27 cellular contexts compared by ENCODE assay signal in genomic region chr7:121610243-121610642, GRCh38.
DNase-seq lines count a peak whose midpoint lies in the region; ATAC-seq and TF ChIP-seq lines count a peak whose summit lies in the region.
"Had no signal": no experiment of that assay in that cellular context is flagged by ENCODE, and none has a peak within 500 bp of the region (broad histone marks: within the 10 kb centered on the region; RNA-seq: fewer than 3 reads in every experiment).

No MANE protein-coding gene starts in this region.

- H3K4me1 ChIP-seq in left ventricle myocardium inferior = peaks cover 5% of the 10 kb centered on the region
- H3K4me1 ChIP-seq: testis had no signal

- TF ChIP-seq CTCF in left ventricle myocardium inferior (IDR thresholded peaks at IDR 0.05; ENCODE audit: borderline replicate concordance) = no peak

- no peaks in the 10 kb centered on the region for H3K36me3 ChIP-seq in left ventricle myocardium inferior
- H3K36me3 ChIP-seq: pancreas, sigmoid colon, uterus had no signal

- intact Hi-C loops in left ventricle myocardium inferior (cut with micrococcal nuclease) (no loop called here), sciatic nerve (cut with DNase I) (no loop called here)

- H3K4me3 ChIP-seq in left ventricle myocardium inferior = no peak overlapping the region
- H3K4me3 ChIP-seq: dorsolateral prefrontal cortex, pancreas, sigmoid colon, testis, uterus had no signal

- DNase-seq in LHCN-M2 (ENCODE audit: low read depth) = peak; percentile 78
- peak; percentile 47 for DNase-seq in NCI-H69 (lab: John Stamatoyannopoulos, UW)
- DNase-seq in left ventricle myocardium inferior = no peak
- no peak for DNase-seq in sciatic nerve (ENCODE audit: low spot score)
- DNase-seq in Ammon's horn (ENCODE audit: low spot score) = no peak
- no peak for DNase-seq in H4 (ENCODE audit: low spot score)
- DNase-seq: activated CD4-positive, alpha-beta T cell treated with anti-CD3 and anti-CD28 coated beads for 4 hours; activated T-cell treated with anti-CD3 and anti-CD28 coated beads for 4 hours; CD4-positive, CD25-positive, alpha-beta regulatory T cell; cerebellar nuclear complex; dorsolateral prefrontal cortex; islet precursor cell; KBM-7; NCI-H1048; NCI-H1930; NCI-H2227 treated with DMSO at 0.1 percent for 48 hours; nephron progenitor cell; pancreas; sigmoid colon; stimulated activated CD4-positive, alpha-beta T cell treated with anti-CD3 and anti-CD28 coated beads, Interleukin-15, amount 100 ng/mL, for 24 hours; stimulated activated naive CD4-positive, alpha-beta T cell; T-helper 2 cell; testis; uterus had no signal

- peak; percentile 22 for ATAC-seq in sciatic nerve
- no peak for ATAC-seq in HG03469 (IDR thresholded peaks at IDR 0.05; ENCODE audit: unreplicated experiment)
- ATAC-seq: HCT116, SK-N-SH treated with all-trans-retinoic acid at 6 μM for 48 hours had no signal

- H3K27ac ChIP-seq in left ventricle myocardium inferior (replicated peaks) = peak overlapping the region; percentile 7
- H3K27ac ChIP-seq: dorsolateral prefrontal cortex, pancreas, sigmoid colon, testis, uterus had no signal

- H3K9me3 ChIP-seq in left ventricle myocardium inferior (replicated peaks) = no peaks in the 10 kb centered on the region
- H3K9me3 ChIP-seq: pancreas, sigmoid colon, testis, uterus had no signal

- H3K27me3 ChIP-seq in left ventricle myocardium inferior (ENCODE audit: low read depth) = no peaks in the 10 kb centered on the region
- H3K27me3 ChIP-seq: dorsolateral prefrontal cortex, pancreas, sigmoid colon, testis, uterus had no signal

Comparison
In these comparisons a context has a peak if more than half of its experiments do, and no peak if none do; other contexts are left out.
1. DNase-seq: peak in LHCN-M2 (single experiment) and NCI-H69 (single experiment); none in left ventricle myocardium inferior (single experiment), sciatic nerve (single experiment), Ammon's horn (single experiment) and H4 (single experiment).